37 cellular contexts compared by ENCODE assay signal in genomic region chr6:143431226-143431625, GRCh38.
"Had no signal": no experiment of that assay in that cellular context is flagged by ENCODE, and none has a peak within 500 bp of the region (broad histone marks: within the 10 kb centered on the region; RNA-seq: fewer than 3 reads in every experiment).

No MANE protein-coding gene starts in this region.

- H3K9me3 ChIP-seq: ascending aorta had no signal

- H3K27ac ChIP-seq: ascending aorta, cardiac muscle cell, WERI-Rb-1 had no signal

- FAIRE-seq: bronchial epithelial cell, TTC549 had no signal

- DNase-seq: activated CD4-positive, alpha-beta memory T cell treated with anti-CD3 and anti-CD28 coated beads, Interleukin-2, amount 10 ng/mL, durations not matched to agents 7 days and 5 days; activated CD4-positive, alpha-beta T cell treated with anti-CD3 and anti-CD28 coated beads for 1 hour; activated CD4-positive, alpha-beta T cell treated with anti-CD3 and anti-CD28 coated beads for 36 hours; activated CD4-positive, alpha-beta T cell treated with anti-CD3 and anti-CD28 coated beads for 48 hours; activated CD4-positive, alpha-beta T cell treated with anti-CD3 and anti-CD28 coated beads, Interleukin-2, amount 10 ng/mL, durations not matched to agents 7 days and 5 days; activated CD4-positive, alpha-beta T cell treated with anti-CD3 and anti-CD28 coated beads, Interleukin-2, amount 50 U/mL, for 48 hours; activated CD4-positive, CD25-positive, alpha-beta regulatory T cell; activated CD8-positive, alpha-beta memory T cell treated with anti-CD3 and anti-CD28 coated beads for 24 hours; activated CD8-positive, alpha-beta memory T cell treated with anti-CD3 and anti-CD28 coated beads, Interleukin-2, amount 10 ng/mL, durations not matched to agents 7 days and 5 days; activated CD8-positive, alpha-beta memory T cell treated with anti-CD3 and anti-CD28 coated beads, Interleukin-2, amount 50 U/mL, for 48 hours; activated CD8-positive, alpha-beta T cell treated with anti-CD3 and anti-CD28 coated beads, Interleukin-2, amount 10 ng/mL, durations not matched to agents 7 days and 5 days; activated effector memory CD4-positive, alpha-beta T cell treated with anti-CD3 and anti-CD28 coated beads, Interleukin-2, amount 50 U/mL, for 16 hours; activated naive CD4-positive, alpha-beta T cell treated with anti-CD3 and anti-CD28 coated beads, Interleukin-2, amount 10 ng/mL, durations not matched to agents 7 days and 5 days; activated naive CD8-positive, alpha-beta T cell treated with anti-CD3 and anti-CD28 coated beads, Interleukin-2, amount 10 ng/mL, durations not matched to agents 7 days and 5 days; activated naive CD8-positive, alpha-beta T cell treated with anti-CD3 and anti-CD28 coated beads, Interleukin-2, amount 50 U/mL, for 24 hours; activated T-cell treated with anti-CD3 and anti-CD28 coated beads, Interleukin-2, amount 50 U/mL, for 1 hour; activated T-cell treated with anti-CD3 and anti-CD28 coated beads, Interleukin-2, amount 50 U/mL, for 48 hours; amygdala; anterior cingulate cortex; caudate nucleus; cerebellar nuclear complex; SW 1271; T-helper 1 cell; T-helper 2 cell; T-helper 9 cell; WERI-Rb-1 had no signal

- H3K4me3 ChIP-seq: ascending aorta, cardiac muscle cell had no signal

- H3K27me3 ChIP-seq: ascending aorta, cardiac muscle cell had no signal

- H3K27ac Mint-ChIP-seq: activated CD4-positive, alpha-beta memory T cell treated with anti-CD3 and anti-CD28 coated beads, Interleukin-2, amount 10 ng/mL, durations not matched to agents 7 days and 5 days; activated CD4-positive, alpha-beta T cell treated with anti-CD3 and anti-CD28 coated beads, Interleukin-2, amount 10 ng/mL, durations not matched to agents 7 days and 5 days; activated CD8-positive, alpha-beta memory T cell treated with anti-CD3 and anti-CD28 coated beads, Interleukin-2, amount 10 ng/mL, durations not matched to agents 7 days and 5 days; activated CD8-positive, alpha-beta T cell treated with anti-CD3 and anti-CD28 coated beads, Interleukin-2, amount 10 ng/mL, durations not matched to agents 7 days and 5 days; activated naive CD4-positive, alpha-beta T cell treated with anti-CD3 and anti-CD28 coated beads, Interleukin-2, amount 10 ng/mL, durations not matched to agents 7 days and 5 days; activated naive CD8-positive, alpha-beta T cell; activated naive CD8-positive, alpha-beta T cell treated with anti-CD3 and anti-CD28 coated beads, Interleukin-2, amount 10 ng/mL, durations not matched to agents 7 days and 5 days; activated naive CD8-positive, alpha-beta T cell treated with anti-CD3 and anti-CD28 coated beads, Interleukin-2, amount 50 U/mL, for 24 hours; T-helper 1 cell treated with Interleukin-12 subunit alpha and Interleukin-12 subunit beta and Interleukin-4 antibody, amounts not matched to agents 30 μg/mL and 1 μg/mL, for 36 hours; T-helper 2 cell treated with Interferon-gamma antibody and Interleukin-4, amounts not matched to agents 5 μg/mL and 100 μg/mL, for 36 hours; WTC11 had no signal

- H3K27me3 Mint-ChIP-seq: activated CD4-positive, alpha-beta memory T cell treated with anti-CD3 and anti-CD28 coated beads, Interleukin-2, amount 10 ng/mL, durations not matched to agents 7 days and 5 days; activated CD4-positive, alpha-beta T cell treated with anti-CD3 and anti-CD28 coated beads for 36 hours; activated CD4-positive, alpha-beta T cell treated with anti-CD3 and anti-CD28 coated beads, Interleukin-2, amount 10 ng/mL, durations not matched to agents 7 days and 5 days; activated CD8-positive, alpha-beta memory T cell treated with anti-CD3 and anti-CD28 coated beads, Interleukin-2, amount 10 ng/mL, durations not matched to agents 7 days and 5 days; activated naive CD4-positive, alpha-beta T cell treated with anti-CD3 and anti-CD28 coated beads, Interleukin-2, amount 10 ng/mL, durations not matched to agents 7 days and 5 days; activated naive CD8-positive, alpha-beta T cell; activated naive CD8-positive, alpha-beta T cell treated with anti-CD3 and anti-CD28 coated beads, Interleukin-2, amount 10 ng/mL, durations not matched to agents 7 days and 5 days; activated naive CD8-positive, alpha-beta T cell treated with anti-CD3 and anti-CD28 coated beads, Interleukin-2, amount 50 U/mL, for 24 hours; brain; central memory CD8-positive, alpha-beta T cell had no signal

- H3K36me3 ChIP-seq: WERI-Rb-1 had no signal

- ATAC-seq: activated CD4-positive, alpha-beta T cell treated with anti-CD3 and anti-CD28 coated beads for 36 hours; activated CD4-positive, CD25-positive, alpha-beta regulatory T cell treated with anti-CD3 and anti-CD28 coated beads, Interleukin-2, amount 50 U/mL, for 24 hours; activated CD8-positive, alpha-beta memory T cell treated with anti-CD3 and anti-CD28 coated beads, Interleukin-2, amount 10 ng/mL, durations not matched to agents 7 days and 5 days; activated CD8-positive, alpha-beta T cell treated with anti-CD3 and anti-CD28 coated beads, Interleukin-2, amount 10 ng/mL, durations not matched to agents 7 days and 5 days; activated naive CD8-positive, alpha-beta T cell treated with anti-CD3 and anti-CD28 coated beads, Interleukin-2, amount 50 U/mL, for 24 hours; WTC11 had no signal

- H3K4me1 Mint-ChIP-seq: activated CD8-positive, alpha-beta memory T cell treated with anti-CD3 and anti-CD28 coated beads, Interleukin-2, amount 10 ng/mL, durations not matched to agents 7 days and 5 days; activated naive CD4-positive, alpha-beta T cell treated with anti-CD3 and anti-CD28 coated beads, Interleukin-2, amount 10 ng/mL, durations not matched to agents 7 days and 5 days; activated naive CD8-positive, alpha-beta T cell treated with anti-CD3 and anti-CD28 coated beads, Interleukin-2, amount 10 ng/mL, durations not matched to agents 7 days and 5 days; activated naive CD8-positive, alpha-beta T cell treated with anti-CD3 and anti-CD28 coated beads, Interleukin-2, amount 50 U/mL, for 24 hours; WTC11 had no signal

- H3K9me3 Mint-ChIP-seq: activated CD4-positive, alpha-beta memory T cell treated with anti-CD3 and anti-CD28 coated beads, Interleukin-2, amount 10 ng/mL, durations not matched to agents 7 days and 5 days; activated CD4-positive, alpha-beta T cell treated with anti-CD3 and anti-CD28 coated beads, Interleukin-2, amount 10 ng/mL, durations not matched to agents 7 days and 5 days; activated naive CD4-positive, alpha-beta T cell treated with anti-CD3 and anti-CD28 coated beads, Interleukin-2, amount 10 ng/mL, durations not matched to agents 7 days and 5 days; activated naive CD8-positive, alpha-beta T cell treated with anti-CD3 and anti-CD28 coated beads, Interleukin-2, amount 10 ng/mL, durations not matched to agents 7 days and 5 days; activated naive CD8-positive, alpha-beta T cell treated with anti-CD3 and anti-CD28 coated beads, Interleukin-2, amount 50 U/mL, for 24 hours; brain; central memory CD8-positive, alpha-beta T cell; T-helper 1 cell treated with Interleukin-12 subunit alpha and Interleukin-12 subunit beta and Interleukin-4 antibody, amounts not matched to agents 30 μg/mL and 1 μg/mL, for 36 hours; T-helper 2 cell treated with Interferon-gamma antibody and Interleukin-4, amounts not matched to agents 5 μg/mL and 100 μg/mL, for 36 hours; WTC11 had no signal

- H3K4me3 Mint-ChIP-seq: activated CD4-positive, alpha-beta memory T cell treated with anti-CD3 and anti-CD28 coated beads, Interleukin-2, amount 10 ng/mL, durations not matched to agents 7 days and 5 days; activated CD4-positive, alpha-beta T cell treated with anti-CD3 and anti-CD28 coated beads for 36 hours; activated CD4-positive, alpha-beta T cell treated with anti-CD3 and anti-CD28 coated beads, Interleukin-2, amount 10 ng/mL, durations not matched to agents 7 days and 5 days; activated CD8-positive, alpha-beta memory T cell treated with anti-CD3 and anti-CD28 coated beads, Interleukin-2, amount 10 ng/mL, durations not matched to agents 7 days and 5 days; activated CD8-positive, alpha-beta T cell treated with anti-CD3 and anti-CD28 coated beads, Interleukin-2, amount 10 ng/mL, durations not matched to agents 7 days and 5 days; activated naive CD4-positive, alpha-beta T cell treated with anti-CD3 and anti-CD28 coated beads, Interleukin-2, amount 10 ng/mL, durations not matched to agents 7 days and 5 days; activated naive CD8-positive, alpha-beta T cell; activated naive CD8-positive, alpha-beta T cell treated with anti-CD3 and anti-CD28 coated beads, Interleukin-2, amount 10 ng/mL, durations not matched to agents 7 days and 5 days; activated naive CD8-positive, alpha-beta T cell treated with anti-CD3 and anti-CD28 coated beads, Interleukin-2, amount 50 U/mL, for 24 hours; brain; central memory CD8-positive, alpha-beta T cell; T-helper 1 cell treated with Interleukin-12 subunit alpha and Interleukin-12 subunit beta and Interleukin-4 antibody, amounts not matched to agents 30 μg/mL and 1 μg/mL, for 36 hours; T-helper 2 cell treated with Interferon-gamma antibody and Interleukin-4, amounts not matched to agents 5 μg/mL and 100 μg/mL, for 36 hours; WTC11 had no signal
